ENCODE assay signal across 8 cellular contexts in genomic region chr17:58517928-58518609, GRCh38. TPM values are rescaled to one million over a fixed set of nuclear protein-coding genes. Genes with fewer than 3 reads are reported as not detected.
A peak's percentile ranks its signal among the peaks of the same experiment; 100 is the strongest.
DNase-seq lines count a peak whose midpoint lies in the region; ATAC-seq and TF ChIP-seq lines count a peak whose summit lies in the region.

No MANE protein-coding gene starts in this region.

- TF ChIP-seq CTCF in astrocyte of the spinal cord (IDR thresholded peaks at IDR 0.05; ENCODE audit: low read depth, low read length): no peak
- no peak for TF ChIP-seq CTCF in hepatocyte (IDR thresholded peaks at IDR 0.05; ENCODE audit: poor library complexity)

- in situ Hi-C loops in astrocyte of the spinal cord (cut with HindIII; ENCODE audit: low sequenced_read_pairs): no loop called here

- H3K4me3 ChIP-seq in astrocyte of the spinal cord (ENCODE audit: low read depth, low read length) (peak overlapping the region; percentile 70), hepatocyte (peak overlapping the region; percentile 23), rectal smooth muscle tissue (ENCODE audit: low read length) (peak overlapping the region; percentile 98), aorta (ENCODE audit: low read length in 2 of 2) (peak overlapping the region; percentile 55 to 62)

- H3K9me2 ChIP-seq in hepatocyte (replicated peaks; ENCODE audit: insufficient read depth): no peaks in the 10 kb centered on the region

- peak overlapping the region; percentile 78 for H3K4me2 ChIP-seq in hepatocyte

- DNase-seq in NCI-H2029 treated with DMSO at 0.1 percent for 48 hours (lab: John Stamatoyannopoulos, UW) (peak; percentile 96), T1000 (lab: John Stamatoyannopoulos, UW) (peak; percentile 100), astrocyte of the spinal cord (ENCODE audit: low read depth, low spot score) (peak; percentile 100), hepatocyte (ENCODE audit: low spot score) (peak; percentile 100), aorta (peak; percentile 100)

- under 1% methylated on average over 39 of the region's 39 CpGs for WGBS in hepatocyte (ENCODE audit: low lambda C conversion rate, missing lambda C conversion rate)
- WGBS in aorta, 2 donors: 0% methylated on average over 39 of the region's 39 CpGs

- no peaks in the 10 kb centered on the region for H3K27me3 ChIP-seq in hepatocyte
- no peaks in the 10 kb centered on the region for H3K27me3 ChIP-seq in rectal smooth muscle tissue (ENCODE audit: control insufficient read depth, insufficient read depth, low read length)
- H3K27me3 ChIP-seq in aorta (ENCODE audit: control insufficient read depth in 1 of 2, insufficient read depth in 2 of 2, low read length in 1 of 2): no peaks in the 10 kb centered on the region

- no peaks in the 10 kb centered on the region for H3K36me3 ChIP-seq in hepatocyte (replicated peaks; ENCODE audit: insufficient read depth, low read depth)
- no peaks in the 10 kb centered on the region for H3K36me3 ChIP-seq in rectal smooth muscle tissue (ENCODE audit: control insufficient read depth, insufficient read depth, low read length)
- H3K36me3 ChIP-seq in aorta (ENCODE audit: control insufficient read depth in 1 of 2, insufficient read depth in 2 of 2, low read length in 1 of 2): no peaks in the 10 kb centered on the region

- peak overlapping the region; percentile 90 for H3K9ac ChIP-seq in rectal smooth muscle tissue (ENCODE audit: low read length)

- H3K27ac ChIP-seq in hepatocyte: peak overlapping the region; percentile 89
- H3K27ac ChIP-seq in rectal smooth muscle tissue (ENCODE audit: low read depth, low read length): peak overlapping the region; percentile 96
- H3K27ac ChIP-seq in aorta (ENCODE audit: low read depth in 1 of 2, low read length in 2 of 2): peak overlapping the region; percentile 17 to 88

- H2AFZ ChIP-seq in hepatocyte: peak overlapping the region; percentile 79

- no peaks in the 10 kb centered on the region for H4K20me1 ChIP-seq in hepatocyte (ENCODE audit: insufficient read depth, poor library complexity, severe bottlenecking)

- ATAC-seq in GM18511 (IDR thresholded peaks at IDR 0.05; ENCODE audit: unreplicated experiment) (peak; percentile 83), HG03025 (IDR thresholded peaks at IDR 0.05; ENCODE audit: low FRiP score, unreplicated experiment) (peak; percentile 84), aorta (ENCODE audit: low FRiP score) (peak; percentile 95)

- H3K79me2 ChIP-seq in hepatocyte: peaks cover 29% of the 10 kb centered on the region

- H3K9me3 ChIP-seq in hepatocyte (ENCODE audit: low read depth): no peaks in the 10 kb centered on the region
- no peaks in the 10 kb centered on the region for H3K9me3 ChIP-seq in aorta (ENCODE audit: control insufficient read depth, low read length)

- H3K4me1 ChIP-seq in hepatocyte (ENCODE audit: insufficient read depth) (peaks cover 20% of the 10 kb centered on the region), rectal smooth muscle tissue (ENCODE audit: control insufficient read depth, insufficient read depth, low read length) (peaks cover 13% of the 10 kb centered on the region), aorta (ENCODE audit: control insufficient read depth in 1 of 2, insufficient read depth in 2 of 2, low read length in 2 of 2) (no peaks in the 10 kb centered on the region)

- intact Hi-C loops in aorta (cut with DNase I): loop anchor here (1.0 to 10.0 kb wide), 7 partner anchors 69 to 589 kb away; partner anchors contain the start of genes RAD51C (in 2 of the 2), TEX14 (in 2 of the 2) and TRIM37 (in 1 of the 2)

RNA-seq across cellular contexts. Expression of gene MTMR4, which starts 3.6 kb away (rescaled TPM):
- total RNA-seq in hepatocyte: 38.2 and 47.8 TPM in 2 replicates
- 25.2 and 27.3 TPM in 2 replicates for polyA plus RNA-seq in hepatocyte
- 10 to 100 TPM; 38.7 to 38.8 TPM for total RNA-seq in aorta
- 10 to 100 TPM; 14.0 to 17.7 TPM for polyA plus RNA-seq in aorta

RNA-seq across cellular contexts. Expression of gene HSF5, which starts 29.9 kb away (rescaled TPM):
- total RNA-seq in hepatocyte (0.03 TPM in 1 of 2 replicates, not detected in the other), aorta (not detected)
- polyA plus RNA-seq in hepatocyte (not detected in 2 replicates), aorta (not detected)

Comparison
In these comparisons a context has a peak if more than half of its experiments do, and no peak if none do; other contexts are left out.
1. Peak in every context shown above with its lines: DNase-seq, ATAC-seq, H3K4me3 ChIP-seq and H3K27ac ChIP-seq.
2. H3K4me3 ChIP-seq: peak in every context shown above with its lines; median percentile 98 in rectal smooth muscle tissue; 70 in astrocyte of the spinal cord; 58 in aorta; 23 in hepatocyte.